1 cellular context compared by ENCODE assay signal in genomic region chr9:68844623-68845612, GRCh38.
TF ChIP-seq lines count a peak whose summit lies in the region.

No MANE protein-coding gene starts in this region.

TF ChIP-seq in HEK293, 187 proteins besides CTCF, POLR2A, EP300 and RAD21 (continued from another document):
- TF ChIP-seq ZBTB10 (tag by site-specific recombination; IDR thresholded peaks at IDR 0.05), result no peak
- peak; percentile 44; the same call in 1 of the 2 replicates for TF ChIP-seq ZNF335 (tag by site-specific recombination; conservative IDR thresholded peaks at IDR 0.05)
- TF ChIP-seq ZBTB1 (tag by site-specific recombination; IDR thresholded peaks at IDR 0.05), result no peak
- TF ChIP-seq KLF17 (tag by site-specific recombination; IDR thresholded peaks at IDR 0.05), result no peak
